8 cellular contexts compared by ENCODE assay signal in genomic region chr14:55097894-55098560, GRCh38. TPM values are rescaled to one million over a fixed set of nuclear protein-coding genes. Genes with fewer than 3 reads are reported as not detected.
DNase-seq lines count a peak whose midpoint lies in the region; ATAC-seq, FAIRE-seq and TF ChIP-seq lines count a peak whose summit lies in the region.

No MANE protein-coding gene starts in this region.

- peaks cover 16% of the 10 kb centered on the region for H3K4me1 Mint-ChIP-seq in neural crest cell
- peaks cover 16% of the 10 kb centered on the region for H3K4me1 Mint-ChIP-seq in nephron progenitor cell

- DNase-seq in GM18507 (ENCODE audit: extremely low spot score, insufficient read length, low read depth) = peak; percentile 64
- peak; percentile 85 for DNase-seq in MV-4-11 (lab: John Stamatoyannopoulos, UW)
- DNase-seq in activated effector memory CD4-positive, alpha-beta T cell treated with anti-CD3 and anti-CD28 coated beads, Interleukin-2, amount 50 U/mL, for 16 hours = peak; percentile 82
- no peak for DNase-seq in neural crest cell (ENCODE audit: low read depth, low spot score)
- DNase-seq in foreskin fibroblast = no peak
- no peak for DNase-seq in iPS-NIHi7 (ENCODE audit: extremely low spot score)
- DNase-seq in nephron progenitor cell = no peak

- no peaks in the 10 kb centered on the region for H3K27me3 Mint-ChIP-seq in neural crest cell (ENCODE audit: low read depth)
- H3K27me3 Mint-ChIP-seq in nephron progenitor cell (ENCODE audit: low read depth, poor library complexity) = peaks cover 24% of the 10 kb centered on the region

- H3K27ac Mint-ChIP-seq in neural crest cell (ENCODE audit: unreplicated experiment) (peak overlapping the region; percentile 48), nephron progenitor cell (no peak overlapping the region)

- no peak overlapping the region for H3K4me3 Mint-ChIP-seq in neural crest cell
- no peak overlapping the region for H3K4me3 Mint-ChIP-seq in nephron progenitor cell

- H3K36me3 Mint-ChIP-seq in neural crest cell (ENCODE audit: low read depth) (no peaks in the 10 kb centered on the region), nephron progenitor cell (ENCODE audit: low read depth) (no peaks in the 10 kb centered on the region)

- H3K9me3 Mint-ChIP-seq in neural crest cell = no peaks in the 10 kb centered on the region
- no peaks in the 10 kb centered on the region for H3K9me3 Mint-ChIP-seq in nephron progenitor cell

- TF ChIP-seq CTCF in neural crest cell (conservative IDR thresholded peaks at IDR 0.05) (no peak), foreskin fibroblast (IDR thresholded peaks at IDR 0.05; ENCODE audit: low read depth, low read length) (no peak), nephron progenitor cell (IDR thresholded peaks at IDR 0.05) (no peak)

- peak; percentile 61 for ATAC-seq in GM21825 (IDR thresholded peaks at IDR 0.05; ENCODE audit: unreplicated experiment)

- no peak overlapping the region for H3K4me3 ChIP-seq in foreskin fibroblast (ENCODE audit: low read depth in 1 of 2, low read length in 2 of 2)

- peak; percentile 97 for FAIRE-seq in GM18507 (lab: Jason Lieb, UNC)

RNA-seq across cellular contexts. Expression of gene LGALS3, which starts 31.0 kb away (rescaled TPM):
- 0.57 and 1.2 TPM in 2 replicates for total RNA-seq in neural crest cell

RNA-seq across cellular contexts. Expression of gene MAPK1IP1L, which starts 46.6 kb away (rescaled TPM):
- total RNA-seq in neural crest cell = 141 and 151 TPM in 2 replicates

Comparison
In these comparisons a context has a peak if more than half of its experiments do, and no peak if none do; other contexts are left out.
1. DNase-seq: peak in GM18507 (single experiment), MV-4-11 (single experiment) and activated effector memory CD4-positive, alpha-beta T cell treated with anti-CD3 and anti-CD28 coated beads, Interleukin-2, amount 50 U/mL, for 16 hours (single experiment); none in neural crest cell (single experiment), foreskin fibroblast (0 of 2), iPS-NIHi7 (single experiment) and nephron progenitor cell (single experiment).